In genomic region chr1:3186526-3186921, GRCh38 we compare ENCODE assay signal across 8 cellular contexts.
DNase-seq lines count a peak whose midpoint lies in the region; ATAC-seq and TF ChIP-seq lines count a peak whose summit lies in the region.

No MANE protein-coding gene starts in this region.

- ATAC-seq in HG03139 (IDR thresholded peaks at IDR 0.05; ENCODE audit: unreplicated experiment) = no peak

- H3K27me3 ChIP-seq in WERI-Rb-1 (ENCODE audit: insufficient read depth, low read depth, severe bottlenecking) = no peaks in the 10 kb centered on the region

- TF ChIP-seq CTCF in WERI-Rb-1 (IDR thresholded peaks at IDR 0.05; ENCODE audit: low read depth, low read length) (no peak), retinal pigment epithelial cell (conservative IDR thresholded peaks at IDR 0.05; ENCODE audit: low read depth, low read length) (no peak)

- H3K9me3 ChIP-seq in WERI-Rb-1 (ENCODE audit: severe bottlenecking) = peaks cover 6% of the 10 kb centered on the region

- H3K4me3 ChIP-seq in WERI-Rb-1 (ENCODE audit: low read depth, low read length) = no peak overlapping the region
- no peak overlapping the region for H3K4me3 ChIP-seq in retinal pigment epithelial cell (ENCODE audit: low read length)

- peak overlapping the region; percentile 25; the same call in 1 of the 2 replicates for H3K27ac ChIP-seq in WERI-Rb-1

- no peaks in the 10 kb centered on the region for H3K36me3 ChIP-seq in WERI-Rb-1

- DNase-seq in EL (peak; percentile 1), WERI-Rb-1 (peak; percentile 52), hepatic stellate cell (ENCODE audit: low spot score) (peak; percentile 97), retinal pigment epithelial cell (ENCODE audit: low read depth) (peak; percentile 86), NCI-H128 (lab: John Stamatoyannopoulos, UW; ENCODE audit: unreplicated experiment) (no peak), DMS 273 (lab: John Stamatoyannopoulos, UW; ENCODE audit: unreplicated experiment) (no peak), NCI-H446 treated with DMSO at 0.1 percent for 48 hours (lab: John Stamatoyannopoulos, UW) (no peak)

Comparison
In these comparisons a context has a peak if more than half of its experiments do, and no peak if none do; other contexts are left out.
1. DNase-seq: peak in EL (single experiment), WERI-Rb-1 (single experiment), hepatic stellate cell (single experiment) and retinal pigment epithelial cell (single experiment); none in NCI-H128 (single experiment), DMS 273 (single experiment) and NCI-H446 treated with DMSO at 0.1 percent for 48 hours (single experiment).